8 cellular contexts compared by ENCODE assay signal in genomic region chr5:95961617-95962474, GRCh38. TPM values are rescaled to one million over a fixed set of nuclear protein-coding genes. Genes with fewer than 3 reads are reported as not detected.
DNase-seq lines count a peak whose midpoint lies in the region; ATAC-seq and TF ChIP-seq lines count a peak whose summit lies in the region.

Gene ELL2, minus strand, starts transcription at chr5:95961851. Its CDS starts 130 bp downstream, at chr5:95961721.

- peak; percentile 99 for DNase-seq in ELF-1 (ENCODE audit: low read depth, low spot score)
- DNase-seq in GM23338 (ENCODE audit: low spot score) = peak; percentile 100
- peak; percentile 99 for DNase-seq in LHCN-M2 (ENCODE audit: low read depth)
- peak; percentile 92 to 95 for DNase-seq in SJCRH30
- DNase-seq in activated gamma-delta T cell treated with anti-CD3 and anti-CD28 coated beads, Interleukin-2, amount 50 U/mL, for 16 hours (ENCODE audit: low read depth) = peak; percentile 91
- DNase-seq in fibroblast of villous mesenchyme (ENCODE audit: low read depth) = peak; percentile 100
- peak; percentile 98 for DNase-seq in nephron progenitor cell

- peak within 1 kb of the TSS; percentile 88 for H3K4me2 ChIP-seq in GM23338

- H3K27me3 ChIP-seq in GM23338 (ENCODE audit: insufficient read depth) (peaks cover 13% of the 10 kb centered on the region), SJCRH30 (no peaks in the 10 kb centered on the region)

- peak within 1 kb of the TSS; percentile 86 for H3K27ac ChIP-seq in GM23338 (ENCODE audit: low read depth)
- peak within 1 kb of the TSS; percentile 69 for H3K27ac ChIP-seq in SJCRH30

- H2AFZ ChIP-seq in GM23338 = no peak within 1 kb of the TSS

- H3K4me3 ChIP-seq in GM23338 (peak within 1 kb of the TSS; percentile 77), SJCRH30 (peak within 1 kb of the TSS; percentile 90), fibroblast of villous mesenchyme (ENCODE audit: low read depth, low read length) (peak within 1 kb of the TSS; percentile 93)

- H3K9me3 Mint-ChIP-seq in GM23338 (peaks cover 3% of the 10 kb centered on the region; the same call in 2 of the 3 replicates), nephron progenitor cell (no peaks in the 10 kb centered on the region)
- H3K9me3 Mint-ChIP-seq in stimulated activated naive CD8-positive, alpha-beta T cell treated with anti-CD3 and anti-CD28 coated beads, Interleukin-15, Interleukin-2, amounts not matched to agents 100 ng/mL and 50 ng/mL, for 24 hours = no peaks in the 10 kb centered on the region

- H3K36me3 ChIP-seq in GM23338 (ENCODE audit: insufficient read depth) = no peaks in the 10 kb centered on the region
- no peaks in the 10 kb centered on the region for H3K36me3 ChIP-seq in SJCRH30

- H3K4me1 Mint-ChIP-seq in GM23338 = peaks cover 61% of the 10 kb centered on the region
- H3K4me1 Mint-ChIP-seq in nephron progenitor cell = peaks cover 50% of the 10 kb centered on the region
- H3K4me1 Mint-ChIP-seq in stimulated activated naive CD8-positive, alpha-beta T cell treated with anti-CD3 and anti-CD28 coated beads, Interleukin-15, Interleukin-2, amounts not matched to agents 100 ng/mL and 50 ng/mL, for 24 hours (ENCODE audit: low read depth) = peaks cover 71% of the 10 kb centered on the region

- peak; percentile 57 for ATAC-seq in GM23338

- H3K9me3 ChIP-seq in SJCRH30 (replicated peaks) = no peaks in the 10 kb centered on the region

- H3K4me1 ChIP-seq in GM23338 (ENCODE audit: insufficient read depth) (peaks cover 38% of the 10 kb centered on the region), SJCRH30 (0 out of 2 replicates have a peak, but pooled peaks cover 2% of the 10 kb centered on the region)

- peaks cover 20% of the 10 kb centered on the region for H3K27me3 Mint-ChIP-seq in GM23338 (ENCODE audit: insufficient read depth, low read depth, poor library complexity)
- peaks cover 9% of the 10 kb centered on the region for H3K27me3 Mint-ChIP-seq in nephron progenitor cell (ENCODE audit: low read depth, poor library complexity)
- H3K27me3 Mint-ChIP-seq in stimulated activated naive CD8-positive, alpha-beta T cell treated with anti-CD3 and anti-CD28 coated beads, Interleukin-15, Interleukin-2, amounts not matched to agents 100 ng/mL and 50 ng/mL, for 24 hours = peaks cover 2% of the 10 kb centered on the region

- 0 out of 2 replicates have a peak, but pooled peaks cover 3% of the 10 kb centered on the region for H4K20me1 ChIP-seq in GM23338 (replicated peaks; ENCODE audit: insufficient read depth)

- H3K36me3 Mint-ChIP-seq in GM23338 (ENCODE audit: low read depth) (no peaks in the 10 kb centered on the region), nephron progenitor cell (ENCODE audit: low read depth) (no peaks in the 10 kb centered on the region)
- peaks cover 29% of the 10 kb centered on the region for H3K36me3 Mint-ChIP-seq in stimulated activated naive CD8-positive, alpha-beta T cell treated with anti-CD3 and anti-CD28 coated beads, Interleukin-15, Interleukin-2, amounts not matched to agents 100 ng/mL and 50 ng/mL, for 24 hours (ENCODE audit: low read depth)

- H3F3A ChIP-seq in GM23338 (replicated peaks; ENCODE audit: low read depth) = no peaks in the 10 kb centered on the region

- TF ChIP-seq CTCF in GM23338 (conservative IDR thresholded peaks at IDR 0.05; ENCODE audit: low read depth in 2 of 2) (no peak), fibroblast of villous mesenchyme (IDR thresholded peaks at IDR 0.05; ENCODE audit: insufficient read depth, low read depth, low read length) (no peak), nephron progenitor cell (IDR thresholded peaks at IDR 0.05) (no peak)

- H3K4me3 Mint-ChIP-seq in GM23338 (peak within 1 kb of the TSS; percentile 92), nephron progenitor cell (peak within 1 kb of the TSS; percentile 93)
- H3K4me3 Mint-ChIP-seq in stimulated activated naive CD8-positive, alpha-beta T cell treated with anti-CD3 and anti-CD28 coated beads, Interleukin-15, Interleukin-2, amounts not matched to agents 100 ng/mL and 50 ng/mL, for 24 hours = peak within 1 kb of the TSS; percentile 92

- H3K27ac Mint-ChIP-seq in GM23338 (peak within 1 kb of the TSS; percentile 98), nephron progenitor cell (peak within 1 kb of the TSS; percentile 98)
- peak within 1 kb of the TSS; percentile 98 for H3K27ac Mint-ChIP-seq in stimulated activated naive CD8-positive, alpha-beta T cell treated with anti-CD3 and anti-CD28 coated beads, Interleukin-15, Interleukin-2, amounts not matched to agents 100 ng/mL and 50 ng/mL, for 24 hours

- peaks cover 25% of the 10 kb centered on the region for H3K79me2 ChIP-seq in GM23338 (replicated peaks; ENCODE audit: insufficient read depth)

- H3K9me2 ChIP-seq in GM23338 (ENCODE audit: insufficient read depth) = no peaks in the 10 kb centered on the region

TF ChIP-seq in GM23338, 12 proteins besides CTCF, POLR2A, EP300 and RAD21:
- TF ChIP-seq, protein P1, sequence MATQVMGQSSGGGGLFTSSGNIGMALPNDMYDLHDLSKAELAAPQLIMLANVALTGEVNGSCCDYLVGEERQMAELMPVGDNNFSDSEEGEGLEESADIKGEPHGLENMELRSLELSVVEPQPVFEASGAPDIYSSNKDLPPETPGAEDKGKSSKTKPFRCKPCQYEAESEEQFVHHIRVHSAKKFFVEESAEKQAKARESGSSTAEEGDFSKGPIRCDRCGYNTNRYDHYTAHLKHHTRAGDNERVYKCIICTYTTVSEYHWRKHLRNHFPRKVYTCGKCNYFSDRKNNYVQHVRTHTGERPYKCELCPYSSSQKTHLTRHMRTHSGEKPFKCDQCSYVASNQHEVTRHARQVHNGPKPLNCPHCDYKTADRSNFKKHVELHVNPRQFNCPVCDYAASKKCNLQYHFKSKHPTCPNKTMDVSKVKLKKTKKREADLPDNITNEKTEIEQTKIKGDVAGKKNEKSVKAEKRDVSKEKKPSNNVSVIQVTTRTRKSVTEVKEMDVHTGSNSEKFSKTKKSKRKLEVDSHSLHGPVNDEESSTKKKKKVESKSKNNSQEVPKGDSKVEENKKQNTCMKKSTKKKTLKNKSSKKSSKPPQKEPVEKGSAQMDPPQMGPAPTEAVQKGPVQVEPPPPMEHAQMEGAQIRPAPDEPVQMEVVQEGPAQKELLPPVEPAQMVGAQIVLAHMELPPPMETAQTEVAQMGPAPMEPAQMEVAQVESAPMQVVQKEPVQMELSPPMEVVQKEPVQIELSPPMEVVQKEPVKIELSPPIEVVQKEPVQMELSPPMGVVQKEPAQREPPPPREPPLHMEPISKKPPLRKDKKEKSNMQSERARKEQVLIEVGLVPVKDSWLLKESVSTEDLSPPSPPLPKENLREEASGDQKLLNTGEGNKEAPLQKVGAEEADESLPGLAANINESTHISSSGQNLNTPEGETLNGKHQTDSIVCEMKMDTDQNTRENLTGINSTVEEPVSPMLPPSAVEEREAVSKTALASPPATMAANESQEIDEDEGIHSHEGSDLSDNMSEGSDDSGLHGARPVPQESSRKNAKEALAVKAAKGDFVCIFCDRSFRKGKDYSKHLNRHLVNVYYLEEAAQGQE (IDR thresholded peaks at IDR 0.05; ENCODE audit: unreplicated experiment) = no peak
- peak; percentile 99 for TF ChIP-seq CREB1 (CRISPR knock-in tag; IDR thresholded peaks at IDR 0.05; ENCODE audit: low read depth)

RNA-seq across cellular contexts. Expression of gene ELL2, which starts in this region (rescaled TPM):
- total RNA-seq in GM23338 (2014; rRNA removed; shearing (Covaris generic)) = 17.7 and 32.6 TPM in 2 replicates
- 5.8 and 7.4 TPM in 2 replicates for polyA plus RNA-seq in GM23338 (2016; fragmentation: Nextera tagmentation; extraction: Ambion mirVana)
- total RNA-seq in LHCN-M2 (2014; rRNA removed) (76.3 and 84.1 TPM in 2 replicates), fibroblast of villous mesenchyme (136 and 302 TPM in 2 replicates)
- polyA plus RNA-seq in LHCN-M2 (2012) = 38.7 TPM
- 3.6 and 4.2 TPM in 2 replicates for total RNA-seq in SJCRH30 (2014; rRNA removed; shearing (Covaris generic))

Comparison
In these comparisons a context has a peak if more than half of its experiments do, and no peak if none do; other contexts are left out.
1. Peak in every context shown above with its lines: DNase-seq, ATAC-seq, H3K4me3 ChIP-seq and H3K27ac ChIP-seq.